Comparison of ENCODE assay signal across 14 cellular contexts in the genomic region with DNA sequence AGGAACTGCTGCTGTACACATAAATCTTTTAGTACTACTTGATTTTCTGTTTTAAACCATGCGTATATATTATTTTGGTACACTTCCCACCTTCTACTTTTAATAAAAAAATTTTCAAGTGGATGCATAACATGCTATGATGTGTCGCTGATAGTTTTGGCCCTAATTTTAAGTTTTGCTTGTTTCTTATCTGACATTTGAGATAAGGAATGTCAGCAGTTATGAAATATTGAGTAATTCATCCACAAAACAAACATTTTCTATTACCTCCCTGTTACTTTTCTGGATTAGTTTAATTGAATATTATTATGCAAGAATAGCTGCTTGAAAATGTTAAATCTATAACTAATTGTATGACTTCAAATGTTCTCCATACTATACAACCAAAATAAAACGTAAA.
"Had no signal": no experiment of that assay in that cellular context is flagged by ENCODE, and none has a peak within 500 bp of the region (broad histone marks: within the 10 kb centered on the region; RNA-seq: fewer than 3 reads in every experiment).

No MANE protein-coding gene starts in this region.

- H3K4me3 Mint-ChIP-seq: activated naive CD8-positive, alpha-beta T cell treated with anti-CD3 and anti-CD28 coated beads, Interleukin-2, amount 10 ng/mL, durations not matched to agents 7 days and 5 days had no signal

- DNase-seq: activated CD4-positive, alpha-beta T cell treated with anti-CD3 and anti-CD28 coated beads, Interleukin-2, amount 50 U/mL, for 4 hours; activated naive CD4-positive, alpha-beta T cell; activated naive CD8-positive, alpha-beta T cell treated with anti-CD3 and anti-CD28 coated beads, Interleukin-2, amount 10 ng/mL, durations not matched to agents 7 days and 5 days; activated T-cell treated with anti-CD3 and anti-CD28 coated beads for 4 hours; aorta; erythroblast; hypothalamus; mucosa of descending colon; naive thymus-derived CD4-positive, alpha-beta T cell; nucleus accumbens; right cardiac atrium; small intestine; stimulated activated naive CD8-positive, alpha-beta T cell treated with anti-CD3 and anti-CD28 coated beads, Interleukin-15, Interleukin-2, amounts not matched to agents 100 U/mL and 50 U/mL, for 24 hours had no signal

- H3K4me3 ChIP-seq: mucosa of descending colon had no signal

- H3K27me3 Mint-ChIP-seq: activated naive CD8-positive, alpha-beta T cell treated with anti-CD3 and anti-CD28 coated beads, Interleukin-2, amount 10 ng/mL, durations not matched to agents 7 days and 5 days; naive thymus-derived CD4-positive, alpha-beta T cell had no signal

- FAIRE-seq: small intestine had no signal

- ATAC-seq: activated CD4-positive, CD25-positive, alpha-beta regulatory T cell treated with anti-CD3 and anti-CD28 coated beads, Interleukin-2, amount 50 U/mL, for 24 hours; mucosa of descending colon; naive thymus-derived CD4-positive, alpha-beta T cell; stimulated activated naive CD8-positive, alpha-beta T cell treated with anti-CD3 and anti-CD28 coated beads, Interleukin-15, Interleukin-2, amounts not matched to agents 100 U/mL and 50 U/mL, for 24 hours had no signal
